ENCODE assay signal across 24 cellular contexts in the genomic region with DNA sequence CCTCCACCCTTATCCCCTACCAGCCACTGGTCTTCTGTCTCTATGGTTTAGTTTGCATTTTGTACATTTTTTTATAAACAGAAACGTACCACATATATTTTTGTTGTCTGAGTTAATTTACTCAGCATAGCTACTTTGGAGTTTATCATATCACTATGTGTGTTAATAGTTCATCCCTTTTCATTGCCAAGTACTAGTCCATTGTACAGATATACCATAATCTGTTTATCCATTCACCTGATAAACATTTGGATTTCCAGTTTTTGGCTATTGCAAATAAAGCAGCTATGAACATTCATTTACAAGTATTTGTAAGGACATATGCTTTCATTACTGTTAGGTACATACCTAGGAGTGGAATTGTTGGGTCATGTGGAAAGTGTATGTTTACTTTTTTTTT.
"Had no signal": no experiment of that assay in that cellular context is flagged by ENCODE, and none has a peak within 500 bp of the region (broad histone marks: within the 10 kb centered on the region; RNA-seq: fewer than 3 reads in every experiment).

No MANE protein-coding gene starts in this region.

- H3K4me1 Mint-ChIP-seq: mesothelial cell of epicardium had no signal

- DNase-seq: colonic mucosa; cortex of kidney; effector memory CD4-positive, alpha-beta T cell; foreskin keratinocyte; glutamatergic neuron; head of caudate nucleus; heart right ventricle; hippocampal formation; left cardiac atrium; left lung; left ventricle myocardium superior; lower lobe of right lung; mesenchymal stem cell; mucosa of descending colon; naive B cell; naive thymus-derived CD8-positive, alpha-beta T cell had no signal

- FAIRE-seq: endothelial cell of umbilical vein, frontal cortex, islet of Langerhans, keratinocyte had no signal

- H3K9me3 ChIP-seq: colonic mucosa, lower lobe of right lung had no signal

- H3K4me3 ChIP-seq: colonic mucosa, esophagus muscularis mucosa, gastroesophageal sphincter, heart right ventricle, left lung, lower lobe of right lung, mucosa of descending colon had no signal

- H3K36me3 ChIP-seq: colonic mucosa, esophagus muscularis mucosa, gastroesophageal sphincter, heart right ventricle, left lung, lower lobe of right lung had no signal

- H3K4me3 Mint-ChIP-seq: dendritic cell treated with granulocyte-macrophage colony-stimulating factor and Interleukin-4, amounts not matched to agents 40 ng/mL and 50 ng/mL, for 4 days; mesothelial cell of epicardium; naive B cell; naive thymus-derived CD8-positive, alpha-beta T cell had no signal

- H3K4me1 ChIP-seq: colonic mucosa, left lung, lower lobe of right lung had no signal

- H3K27ac Mint-ChIP-seq: dendritic cell treated with granulocyte-macrophage colony-stimulating factor and Interleukin-4, amounts not matched to agents 40 ng/mL and 50 ng/mL, for 4 days; mesothelial cell of epicardium; naive thymus-derived CD8-positive, alpha-beta T cell had no signal

- H3K27me3 Mint-ChIP-seq: dendritic cell treated with granulocyte-macrophage colony-stimulating factor and Interleukin-4, amounts not matched to agents 40 ng/mL and 50 ng/mL, for 4 days; naive B cell; naive thymus-derived CD8-positive, alpha-beta T cell had no signal

- H3K27me3 ChIP-seq: colonic mucosa, esophagus muscularis mucosa, foreskin keratinocyte, gastroesophageal sphincter, heart right ventricle, left lung had no signal

- H3K27ac ChIP-seq: colonic mucosa, esophagus muscularis mucosa, foreskin keratinocyte, gastroesophageal sphincter, heart right ventricle, left lung, lower lobe of right lung had no signal

- ATAC-seq: foreskin keratinocyte; gastroesophageal sphincter; heart right ventricle; left cardiac atrium; left lung; left ventricle myocardium superior; lower lobe of right lung; mucosa of descending colon; naive thymus-derived CD8-positive, alpha-beta T cell had no signal
